ENCODE assay signal across 21 cellular contexts in genomic region chr9:127421057-127421456, GRCh38. TPM values are rescaled to one million over a fixed set of nuclear protein-coding genes. Genes with fewer than 3 reads are reported as not detected.
A peak's percentile ranks its signal among the peaks of the same experiment; 100 is the strongest.
DNase-seq lines count a peak whose midpoint lies in the region; ATAC-seq, FAIRE-seq and TF ChIP-seq lines count a peak whose summit lies in the region.
"Had no signal": no experiment of that assay in that cellular context is flagged by ENCODE, and none has a peak within 500 bp of the region (broad histone marks: within the 10 kb centered on the region; RNA-seq: fewer than 3 reads in every experiment).

No MANE protein-coding gene starts in this region.

- H3K27me3 Mint-ChIP-seq in Caco-2 (ENCODE audit: insufficient read depth, unreplicated experiment) = no peaks in the 10 kb centered on the region

- TF ChIP-seq EP300 in HepG2 (IDR thresholded peaks at IDR 0.05; ENCODE audit: low read depth in 2 of 2, low read length in 2 of 2) = no peak
- TF ChIP-seq EP300 in HepG2 (CRISPR knock-in tag; IDR thresholded peaks at IDR 0.05; ENCODE audit: borderline replicate concordance) = no peak
- TF ChIP-seq EP300 in sigmoid colon (IDR thresholded peaks at IDR 0.05) = no peak

- TF ChIP-seq POLR2A in HepG2 (IDR thresholded peaks at IDR 0.05; ENCODE audit: insufficient read depth in 1 of 2, low read depth in 2 of 2, low read length in 2 of 2) (no peak), right lobe of liver (IDR thresholded peaks at IDR 0.05) (no peak), sigmoid colon (IDR thresholded peaks at IDR 0.05) (no peak)

- peaks cover 17% of the 10 kb centered on the region for H3K4me1 Mint-ChIP-seq in Caco-2 (ENCODE audit: low read depth, unreplicated experiment)

- in situ Hi-C loops in HepG2 (cut with HindIII; ENCODE audit: extremely low pct_ligation_motif_present, low pct_unique_long_range_greater_than_20kb) = no loop called here

- no TSS peak for BruUV-seq in HepG2 (replicated peaks; lab: Mats Ljungman, UMichigan)
- BruUV-seq in Caco-2 (replicated peaks; lab: Mats Ljungman, UMichigan) = no TSS peak

- H3K4me3 ChIP-seq in HepG2 (replicated peaks in 1 of 3; ENCODE audit: insufficient read depth in 1 of 3, low read depth in 2 of 3, low read length in 3 of 3) = no peak overlapping the region
- no peak overlapping the region for H3K4me3 ChIP-seq in right lobe of liver
- no peak overlapping the region for H3K4me3 ChIP-seq in mesenchymal stem cell (ENCODE audit: insufficient read depth in 1 of 2, low read depth in 1 of 2, low read length in 2 of 2)
- no peak overlapping the region for H3K4me3 ChIP-seq in sigmoid colon
- H3K4me3 ChIP-seq in Caco-2 (ENCODE audit: low read depth, low read length) = no peak overlapping the region
- H3K4me3 ChIP-seq in lower lobe of right lung = no peak overlapping the region
- H3K4me3 ChIP-seq: A549, GM23338 had no signal

- no peak overlapping the region for H3K27ac Mint-ChIP-seq in Caco-2 (ENCODE audit: unreplicated experiment)
- H3K27ac Mint-ChIP-seq: CD4-positive, alpha-beta T cell; GM23338; HFFc6 had no signal

- H3K4me3 Mint-ChIP-seq in Caco-2 (ENCODE audit: unreplicated experiment) = no peak overlapping the region
- H3K4me3 Mint-ChIP-seq: CD4-positive, alpha-beta T cell; GM23338; HFFc6 had no signal

- H3K9ac ChIP-seq in HepG2 (ENCODE audit: insufficient read depth, low read depth, low read length) = no peak overlapping the region
- H3K9ac ChIP-seq in mesenchymal stem cell (ENCODE audit: low read length) = no peak overlapping the region

- H3K27me3 ChIP-seq in HepG2 (ENCODE audit: control insufficient read depth in 1 of 2, insufficient read depth in 2 of 2, low read length in 2 of 2) = no peaks in the 10 kb centered on the region; a peak in 1 of 5 replicates
- no peaks in the 10 kb centered on the region for H3K27me3 ChIP-seq in right lobe of liver
- H3K27me3 ChIP-seq in mesenchymal stem cell (ENCODE audit: control insufficient read depth in 1 of 2, insufficient read depth in 1 of 2, low read length in 2 of 2) = peaks cover 0 to 27% of the 10 kb centered on the region in 2 experiments
- no peaks in the 10 kb centered on the region for H3K27me3 ChIP-seq in sigmoid colon
- H3K27me3 ChIP-seq in Caco-2 (replicated peaks; ENCODE audit: control insufficient read depth, insufficient read depth, low read length) = no peaks in the 10 kb centered on the region
- no peaks in the 10 kb centered on the region for H3K27me3 ChIP-seq in lower lobe of right lung (ENCODE audit: low read depth)

- no peak overlapping the region for H2BK120ac ChIP-seq in mesenchymal stem cell (ENCODE audit: low read depth, low read length)

- peaks cover 34% of the 10 kb centered on the region for H3K79me2 ChIP-seq in HepG2 (ENCODE audit: insufficient read depth, low read length)

- H4K8ac ChIP-seq in mesenchymal stem cell (ENCODE audit: low read length) = no peak overlapping the region

- no peak overlapping the region for H2BK12ac ChIP-seq in mesenchymal stem cell (ENCODE audit: low read length in 2 of 2)

- H3K14ac ChIP-seq in mesenchymal stem cell (ENCODE audit: low read length in 2 of 2) = no peak overlapping the region

- TF ChIP-seq CTCF in HepG2 (CRISPR knock-in tag; IDR thresholded peaks at IDR 0.05) (no peak), right lobe of liver (IDR thresholded peaks at IDR 0.05) (no peak), sigmoid colon (IDR thresholded peaks at IDR 0.05) (no peak), Caco-2 (IDR thresholded peaks at IDR 0.05; ENCODE audit: insufficient read depth in 1 of 2, low read depth in 1 of 2, low read length in 1 of 2, severe bottlenecking in 1 of 2, unreplicated experiment in 1 of 2) (no peak), lower lobe of right lung (IDR thresholded peaks at IDR 0.05) (no peak)

- H4K91ac ChIP-seq in mesenchymal stem cell (ENCODE audit: low read length) = peak overlapping the region; percentile 15

- peak overlapping the region; percentile 46 for H3K27ac ChIP-seq in HepG2 (ENCODE audit: extremely low read length, insufficient read depth, low read length)
- H3K27ac ChIP-seq in right lobe of liver = no peak overlapping the region
- no peak overlapping the region for H3K27ac ChIP-seq in mesenchymal stem cell (ENCODE audit: low read length, poor library complexity, severe bottlenecking)
- H3K27ac ChIP-seq in sigmoid colon = peak overlapping the region in 3 of 4 donors; percentile 36 to 98 (median 89)
- no peak overlapping the region for H3K27ac ChIP-seq in lower lobe of right lung
- H3K27ac ChIP-seq: 22Rv1, A549, C4-2B had no signal

- peaks cover 38% of the 10 kb centered on the region for H3K4me1 ChIP-seq in HepG2 (ENCODE audit: insufficient read depth, low read length)
- H3K4me1 ChIP-seq in right lobe of liver = peaks cover 0 to 37% (median 8%) of the 10 kb centered on the region in 4 donors
- H3K4me1 ChIP-seq in mesenchymal stem cell (ENCODE audit: control insufficient read depth, insufficient read depth, low read depth, low read length) = peaks cover 9% of the 10 kb centered on the region
- peaks cover 0 to 66% (median 57%) of the 10 kb centered on the region in 4 donors for H3K4me1 ChIP-seq in sigmoid colon
- H3K4me1 ChIP-seq in Caco-2 = peaks cover 15% of the 10 kb centered on the region
- H3K4me1 ChIP-seq in lower lobe of right lung = peaks cover 28% of the 10 kb centered on the region

- CTCF ChIA-PET in HepG2 (lab: Yijun Ruan, JAX; ENCODE audit: low intra/inter-chr PET ratio, low total read pairs) = no interaction called here
- CTCF ChIA-PET in Caco-2 (lab: Charles Lee) = interaction anchor here (0.7 to 1.2 kb wide), 4 partner anchors 25 to 196 kb away, joined by 3 to 8 read pairs (median 4); no protein-coding TSS in a partner anchor

- no peak overlapping the region for H2AK5ac ChIP-seq in mesenchymal stem cell (ENCODE audit: low read length, severe bottlenecking)

- H3K4me2 ChIP-seq in HepG2 (ENCODE audit: low read depth, low read length) (peak overlapping the region; percentile 44; the same call in 1 of the 2 replicates), mesenchymal stem cell (ENCODE audit: low read length, poor library complexity, severe bottlenecking) (no peak overlapping the region)
- H3K4me2 ChIP-seq: A549, GM23338 had no signal

- H3K18ac ChIP-seq in mesenchymal stem cell (ENCODE audit: low read depth in 1 of 2, low read length in 2 of 2) = no peak overlapping the region

- H2BK15ac ChIP-seq in mesenchymal stem cell (ENCODE audit: low read depth, poor library complexity, severe bottlenecking) = no peak overlapping the region

- intact Hi-C loops in HepG2 (cut with micrococcal nuclease; ENCODE audit: unreplicated experiment) = loop anchor here (5.0 kb wide), 1 partner anchor 209 kb away; no protein-coding TSS in a partner anchor
- intact Hi-C loops in right lobe of liver (cut with DNase I) = no loop called here
- intact Hi-C loops in sigmoid colon (cut with DNase I) = no loop called here
- intact Hi-C loops in Caco-2 (cut with micrococcal nuclease; ENCODE audit: unreplicated experiment) = no loop called here
- intact Hi-C loops in lower lobe of right lung (cut with DNase I) = no loop called here

- H2AFZ ChIP-seq in HepG2 (ENCODE audit: low read length) (no peak overlapping the region), mesenchymal stem cell (ENCODE audit: low read depth, low read length) (no peak overlapping the region)
- H2AFZ ChIP-seq: GM23338 had no signal

- H3K23ac ChIP-seq in mesenchymal stem cell (ENCODE audit: low read length in 2 of 2) = no peak overlapping the region

- ATAC-seq in HepG2 (0 out of 3 replicates have a peak, but pooled peaks have one; percentile 3), right lobe of liver (no peak), lower lobe of right lung (no peak), HG03196 (IDR thresholded peaks at IDR 0.05; ENCODE audit: unreplicated experiment) (no peak)
- ATAC-seq: A549, GM23338, HCT116 had no signal

- H3K9me3 ChIP-seq in HepG2 (ENCODE audit: low read length) = no peaks in the 10 kb centered on the region
- H3K9me3 ChIP-seq in right lobe of liver = no peaks in the 10 kb centered on the region
- H3K9me3 ChIP-seq in mesenchymal stem cell (ENCODE audit: control insufficient read depth, low read length) = no peaks in the 10 kb centered on the region
- no peaks in the 10 kb centered on the region for H3K9me3 ChIP-seq in sigmoid colon
- no peaks in the 10 kb centered on the region for H3K9me3 ChIP-seq in Caco-2
- no peaks in the 10 kb centered on the region for H3K9me3 ChIP-seq in lower lobe of right lung
- H3K9me3 ChIP-seq: A549 had no signal

- peak; percentile 49 for FAIRE-seq in HepG2 (lab: Jason Lieb, UNC)
- FAIRE-seq: A549, GM12892, GM18507, H54 had no signal

- DNase-seq in HepG2 (ENCODE audit: low spot score) = no peak
- no peak for DNase-seq in right lobe of liver
- DNase-seq in mesenchymal stem cell = no peak
- DNase-seq in sigmoid colon = no peak
- no peak for DNase-seq in Caco-2
- DNase-seq in lower lobe of right lung = no peak
- DNase-seq: AML-193; CD4-positive, alpha-beta T cell; DMS153; DMS79; GDM1; HFFc6 had no signal

- H3K36me3 Mint-ChIP-seq in Caco-2 (ENCODE audit: insufficient read depth, unreplicated experiment) = peaks cover 41% of the 10 kb centered on the region

- no peak for TF ChIP-seq RAD21 in HepG2 (CRISPR knock-in tag; IDR thresholded peaks at IDR 0.05)

- POLR2A ChIA-PET in HepG2 (lab: Yijun Ruan, JAX) (interaction anchor here (0.8 to 3.3 kb wide), 4 partner anchors 24 to 197 kb away, joined by 3 to 20 read pairs (median 5); partner anchors contain the start of genes LRSAM1, RPL12 and SLC2A8), Caco-2 (lab: Charles Lee) (interaction anchor here (0.6 to 0.8 kb wide), 4 partner anchors 14 to 63 kb away, joined by 3 to 9 read pairs (median 3); no protein-coding TSS in a partner anchor)

- no peak overlapping the region for H3K4ac ChIP-seq in mesenchymal stem cell (ENCODE audit: low read depth in 1 of 2, low read length in 2 of 2)

- WGBS in HepG2 (ENCODE audit: low lambda C conversion rate) = 59% methylated on average over 5 of the region's 7 CpGs
- WGBS in right lobe of liver (ENCODE audit: insufficient coverage, low coverage, low lambda C conversion rate, missing lambda C conversion rate) = 55% methylated on average over 5 of the region's 7 CpGs
- WGBS in mesenchymal stem cell = 92% methylated on average over 6 of the region's 7 CpGs
- WGBS in sigmoid colon, 2 donors = 85 to 91% methylated on average over 7 of the region's 7 CpGs

- no peak overlapping the region for H2BK5ac ChIP-seq in mesenchymal stem cell (ENCODE audit: low read depth, low read length, poor library complexity, severe bottlenecking)

- H4K20me1 ChIP-seq in HepG2 (ENCODE audit: insufficient read depth, low read length) = no peaks in the 10 kb centered on the region

- peaks cover 15% of the 10 kb centered on the region for H3K79me1 ChIP-seq in mesenchymal stem cell (replicated peaks; ENCODE audit: low read length, poor library complexity, severe bottlenecking)

- H3K36me3 ChIP-seq in HepG2 (replicated peaks in 1 of 2; ENCODE audit: control insufficient read depth in 1 of 2, insufficient read depth in 2 of 2, low read length in 2 of 2) (no peaks in the 10 kb centered on the region), right lobe of liver (no peaks in the 10 kb centered on the region), mesenchymal stem cell (ENCODE audit: control insufficient read depth in 1 of 2, insufficient read depth in 2 of 2, low read depth in 1 of 2, low read length in 2 of 2) (peaks cover 0 to 4% of the 10 kb centered on the region in 2 experiments), sigmoid colon (no peaks in the 10 kb centered on the region), Caco-2 (ENCODE audit: control insufficient read depth, insufficient read depth, low read length) (0 out of 2 replicates have a peak, but pooled peaks cover 1% of the 10 kb centered on the region), lower lobe of right lung (no peaks in the 10 kb centered on the region)

- no peaks in the 10 kb centered on the region for H3K9me3 Mint-ChIP-seq in Caco-2 (ENCODE audit: unreplicated experiment)
- H3K9me3 Mint-ChIP-seq: CD4-positive, alpha-beta T cell; GM23338; HFFc6 had no signal

RNA-seq across cellular contexts. Expression of gene ZNF79, which starts 3.1 kb away (rescaled TPM):
- total RNA-seq in HepG2 (2016; rRNA removed; fragmentation: Illumina TruSeq; extraction: Trizol) (7.3 and 8.1 TPM in 2 replicates), right lobe of liver (1 to 10 TPM; 2.5 to 4.6 (median 3.5) TPM), sigmoid colon (10 to 100 TPM; 10.9 to 14.6 (median 13.9) TPM), Caco-2 (2022) (9.2 and 9.3 TPM in 2 replicates), lower lobe of right lung (9.5 TPM)
- total RNA-seq in HepG2 (2016; cell fraction: cytosol; rRNA removed; fragmentation: Illumina TruSeq; extraction: Trizol; ENCODE audit: low read depth) = 3.1 and 3.7 TPM in 2 replicates
- 7.1 and 8.1 TPM in 2 replicates for total RNA-seq in HepG2 (2016; cell fraction: insoluble cytoplasmic fraction; rRNA removed; fragmentation: Illumina TruSeq; extraction: Trizol)
- 5.0 and 6.4 TPM in 2 replicates for total RNA-seq in HepG2 (2016; cell fraction: membrane; rRNA removed; fragmentation: Illumina TruSeq; extraction: Trizol)
- 6.5 and 7.4 TPM in 2 replicates for total RNA-seq in HepG2 (2016; cell fraction: nucleus; rRNA removed; fragmentation: Illumina TruSeq; extraction: Trizol)
- polyA plus RNA-seq in HepG2 (2011; rRNA removed) (3.7 and 4.0 TPM in 2 replicates), sigmoid colon (1 to 10 TPM in 2 of 3 donors, under 1 TPM in 1; 0.60 to 3.5 (median 2.3) TPM)
- polyA plus RNA-seq in HepG2 (2011; cell fraction: cytosol; rRNA removed) = 2.4 and 2.7 TPM in 2 replicates
- polyA plus RNA-seq in HepG2 (2011; cell fraction: nucleus; rRNA removed) = 6.0 and 7.5 TPM in 2 replicates
- 2.6 and 3.2 TPM in 2 replicates for polyA plus RNA-seq in HepG2 (2012)
- polyA plus RNA-seq in HepG2 (2016; cell fraction: cytosol; fragmentation: Illumina TruSeq; extraction: Trizol; ENCODE audit: low read depth) = 0.52 and 0.70 TPM in 2 replicates
- polyA plus RNA-seq in HepG2 (2016; cell fraction: insoluble cytoplasmic fraction; fragmentation: Illumina TruSeq; extraction: Trizol; ENCODE audit: low read depth) = 4.7 TPM in 2 replicates
- polyA plus RNA-seq in HepG2 (2016; cell fraction: membrane; fragmentation: Illumina TruSeq; extraction: Trizol; ENCODE audit: low read depth) = 1.3 and 1.4 TPM in 2 replicates
- 8.9 and 9.1 TPM in 2 replicates for polyA plus RNA-seq in HepG2 (2016; cell fraction: nucleus; fragmentation: Illumina TruSeq; extraction: Trizol; ENCODE audit: insufficient read depth, low read depth)
- polyA minus RNA-seq in HepG2 (2011; rRNA and poly(A)+ RNA removed; ENCODE audit: low replicate concordance) = 6.0 and 28.4 TPM in 2 replicates
- polyA minus RNA-seq in HepG2 (2011; cell fraction: cytosol; rRNA and poly(A)+ RNA removed) = 3.7 and 4.2 TPM in 2 replicates
- 7.9 and 11.3 TPM in 2 replicates for polyA minus RNA-seq in HepG2 (2011; cell fraction: nucleus; rRNA and poly(A)+ RNA removed)
- 3.0 TPM for polyA plus RNA-seq in mesenchymal stem cell (2013, experiment 1 of 2)
- 3.0 TPM for polyA plus RNA-seq in mesenchymal stem cell (2013, experiment 2 of 2)

RNA-seq across cellular contexts. Expression of gene SLC2A8, which starts 24.1 kb away (rescaled TPM):
- total RNA-seq in HepG2 (2016; rRNA removed; fragmentation: Illumina TruSeq; extraction: Trizol) (24.0 and 48.6 TPM in 2 replicates), right lobe of liver (10 to 100 TPM; 16.2 to 25.0 (median 18.8) TPM), sigmoid colon (10 to 100 TPM; 45.1 to 68.7 (median 64.4) TPM), Caco-2 (2022) (141 and 144 TPM in 2 replicates), lower lobe of right lung (18.5 TPM)
- 25.8 and 26.2 TPM in 2 replicates for total RNA-seq in HepG2 (2016; cell fraction: cytosol; rRNA removed; fragmentation: Illumina TruSeq; extraction: Trizol; ENCODE audit: low read depth)
- 22.9 and 51.3 TPM in 2 replicates for total RNA-seq in HepG2 (2016; cell fraction: insoluble cytoplasmic fraction; rRNA removed; fragmentation: Illumina TruSeq; extraction: Trizol)
- 32.1 and 33.0 TPM in 2 replicates for total RNA-seq in HepG2 (2016; cell fraction: membrane; rRNA removed; fragmentation: Illumina TruSeq; extraction: Trizol)
- total RNA-seq in HepG2 (2016; cell fraction: nucleus; rRNA removed; fragmentation: Illumina TruSeq; extraction: Trizol) = 53.8 and 57.0 TPM in 2 replicates
- polyA plus RNA-seq in HepG2 (2011; rRNA removed) (22.6 and 37.2 TPM in 2 replicates), sigmoid colon (10 to 100 TPM in 2 of 3 donors, 1 to 10 TPM in 1; 7.2 to 19.3 (median 11.8) TPM)
- polyA plus RNA-seq in HepG2 (2011; cell fraction: cytosol; rRNA removed) = 20.3 and 26.4 TPM in 2 replicates
- 73.4 and 80.9 TPM in 2 replicates for polyA plus RNA-seq in HepG2 (2011; cell fraction: nucleus; rRNA removed)
- polyA plus RNA-seq in HepG2 (2012) = 15.9 and 25.8 TPM in 2 replicates
- polyA plus RNA-seq in HepG2 (2016; cell fraction: cytosol; fragmentation: Illumina TruSeq; extraction: Trizol; ENCODE audit: low read depth) = 18.5 and 21.9 TPM in 2 replicates
- 22.6 and 24.1 TPM in 2 replicates for polyA plus RNA-seq in HepG2 (2016; cell fraction: insoluble cytoplasmic fraction; fragmentation: Illumina TruSeq; extraction: Trizol; ENCODE audit: low read depth)
- polyA plus RNA-seq in HepG2 (2016; cell fraction: membrane; fragmentation: Illumina TruSeq; extraction: Trizol; ENCODE audit: low read depth) = 21.2 and 23.1 TPM in 2 replicates
- polyA plus RNA-seq in HepG2 (2016; cell fraction: nucleus; fragmentation: Illumina TruSeq; extraction: Trizol; ENCODE audit: insufficient read depth, low read depth) = 112 and 118 TPM in 2 replicates
- 29.8 and 66.3 TPM in 2 replicates for polyA minus RNA-seq in HepG2 (2011; rRNA and poly(A)+ RNA removed; ENCODE audit: low replicate concordance)
- polyA minus RNA-seq in HepG2 (2011; cell fraction: cytosol; rRNA and poly(A)+ RNA removed) = 13.0 and 13.3 TPM in 2 replicates
- 25.1 and 26.0 TPM in 2 replicates for polyA minus RNA-seq in HepG2 (2011; cell fraction: nucleus; rRNA and poly(A)+ RNA removed)
- 6.3 TPM for polyA plus RNA-seq in mesenchymal stem cell (2013, experiment 1 of 2)
- 6.8 TPM for polyA plus RNA-seq in mesenchymal stem cell (2013, experiment 2 of 2)

RNA-seq across cellular contexts. Expression of gene RPL12, which starts 30.1 kb away (rescaled TPM):
- 1,551 and 1,660 TPM in 2 replicates for total RNA-seq in HepG2 (2016; rRNA removed; fragmentation: Illumina TruSeq; extraction: Trizol)
- total RNA-seq in HepG2 (2016; cell fraction: cytosol; rRNA removed; fragmentation: Illumina TruSeq; extraction: Trizol; ENCODE audit: low read depth) = 6,549 and 6,971 TPM in 2 replicates
- total RNA-seq in HepG2 (2016; cell fraction: insoluble cytoplasmic fraction; rRNA removed; fragmentation: Illumina TruSeq; extraction: Trizol) = 1,601 and 1,648 TPM in 2 replicates
- 4,907 and 5,180 TPM in 2 replicates for total RNA-seq in HepG2 (2016; cell fraction: membrane; rRNA removed; fragmentation: Illumina TruSeq; extraction: Trizol)
- 525 and 558 TPM in 2 replicates for total RNA-seq in HepG2 (2016; cell fraction: nucleus; rRNA removed; fragmentation: Illumina TruSeq; extraction: Trizol)
- 2,097 and 2,590 TPM in 2 replicates for polyA plus RNA-seq in HepG2 (2011; rRNA removed)
- polyA plus RNA-seq in HepG2 (2011; cell fraction: cytosol; rRNA removed) = 3,919 and 3,963 TPM in 2 replicates
- polyA plus RNA-seq in HepG2 (2011; cell fraction: nucleus; rRNA removed) = 619 and 713 TPM in 2 replicates
- polyA plus RNA-seq in HepG2 (2012) = 2,179 and 2,497 TPM in 2 replicates
- 11,205 and 11,665 TPM in 2 replicates for polyA plus RNA-seq in HepG2 (2016; cell fraction: cytosol; fragmentation: Illumina TruSeq; extraction: Trizol; ENCODE audit: low read depth)
- 2,434 and 2,480 TPM in 2 replicates for polyA plus RNA-seq in HepG2 (2016; cell fraction: insoluble cytoplasmic fraction; fragmentation: Illumina TruSeq; extraction: Trizol; ENCODE audit: low read depth)
- 6,884 and 7,463 TPM in 2 replicates for polyA plus RNA-seq in HepG2 (2016; cell fraction: membrane; fragmentation: Illumina TruSeq; extraction: Trizol; ENCODE audit: low read depth)
- polyA plus RNA-seq in HepG2 (2016; cell fraction: nucleus; fragmentation: Illumina TruSeq; extraction: Trizol; ENCODE audit: insufficient read depth, low read depth) = 1,156 and 1,223 TPM in 2 replicates
- polyA minus RNA-seq in HepG2 (2011; rRNA and poly(A)+ RNA removed; ENCODE audit: low replicate concordance) = 706 and 1,371 TPM in 2 replicates
- polyA minus RNA-seq in HepG2 (2011; cell fraction: cytosol; rRNA and poly(A)+ RNA removed) = 461 and 478 TPM in 2 replicates
- 198 and 299 TPM in 2 replicates for polyA minus RNA-seq in HepG2 (2011; cell fraction: nucleus; rRNA and poly(A)+ RNA removed)
- 100 to 1,000 TPM; 271 to 907 (median 364) TPM for total RNA-seq in right lobe of liver
- 2,850 TPM for polyA plus RNA-seq in mesenchymal stem cell (2013, experiment 1 of 2)
- polyA plus RNA-seq in mesenchymal stem cell (2013, experiment 2 of 2) = 2,702 TPM
- 1,000 to 10,000 TPM; 2,502 to 5,061 (median 3,494) TPM for total RNA-seq in sigmoid colon
- polyA plus RNA-seq in sigmoid colon = 1,000 to 10,000 TPM; 2,492 to 4,552 (median 2,965) TPM
- 1,592 and 1,641 TPM in 2 replicates for total RNA-seq in Caco-2 (2022)
- 1,018 TPM for total RNA-seq in lower lobe of right lung

RNA-seq across cellular contexts. Expression of gene LRSAM1, which starts 30.3 kb away (rescaled TPM):
- total RNA-seq in HepG2 (2016; rRNA removed; fragmentation: Illumina TruSeq; extraction: Trizol) = 4.6 and 8.7 TPM in 2 replicates
- total RNA-seq in HepG2 (2016; cell fraction: cytosol; rRNA removed; fragmentation: Illumina TruSeq; extraction: Trizol; ENCODE audit: low read depth) = 1.5 and 1.7 TPM in 2 replicates
- total RNA-seq in HepG2 (2016; cell fraction: insoluble cytoplasmic fraction; rRNA removed; fragmentation: Illumina TruSeq; extraction: Trizol) = 4.2 and 9.8 TPM in 2 replicates
- 3.2 and 4.0 TPM in 2 replicates for total RNA-seq in HepG2 (2016; cell fraction: membrane; rRNA removed; fragmentation: Illumina TruSeq; extraction: Trizol)
- 9.5 and 16.9 TPM in 2 replicates for total RNA-seq in HepG2 (2016; cell fraction: nucleus; rRNA removed; fragmentation: Illumina TruSeq; extraction: Trizol)
- 10.2 and 12.2 TPM in 2 replicates for polyA plus RNA-seq in HepG2 (2011; rRNA removed)
- polyA plus RNA-seq in HepG2 (2011; cell fraction: cytosol; rRNA removed) = 4.1 and 5.2 TPM in 2 replicates
- polyA plus RNA-seq in HepG2 (2011; cell fraction: nucleus; rRNA removed) = 68.4 and 76.1 TPM in 2 replicates
- 10.0 and 14.6 TPM in 2 replicates for polyA plus RNA-seq in HepG2 (2012)
- 1.2 and 1.5 TPM in 2 replicates for polyA plus RNA-seq in HepG2 (2016; cell fraction: cytosol; fragmentation: Illumina TruSeq; extraction: Trizol; ENCODE audit: low read depth)
- 5.4 and 6.9 TPM in 2 replicates for polyA plus RNA-seq in HepG2 (2016; cell fraction: insoluble cytoplasmic fraction; fragmentation: Illumina TruSeq; extraction: Trizol; ENCODE audit: low read depth)
- 1.2 and 2.1 TPM in 2 replicates for polyA plus RNA-seq in HepG2 (2016; cell fraction: membrane; fragmentation: Illumina TruSeq; extraction: Trizol; ENCODE audit: low read depth)
- 21.9 and 22.1 TPM in 2 replicates for polyA plus RNA-seq in HepG2 (2016; cell fraction: nucleus; fragmentation: Illumina TruSeq; extraction: Trizol; ENCODE audit: insufficient read depth, low read depth)
- 7.6 and 11.4 TPM in 2 replicates for polyA minus RNA-seq in HepG2 (2011; rRNA and poly(A)+ RNA removed; ENCODE audit: low replicate concordance)
- polyA minus RNA-seq in HepG2 (2011; cell fraction: cytosol; rRNA and poly(A)+ RNA removed) = 4.2 and 4.4 TPM in 2 replicates
- 25.4 and 32.1 TPM in 2 replicates for polyA minus RNA-seq in HepG2 (2011; cell fraction: nucleus; rRNA and poly(A)+ RNA removed)
- total RNA-seq in right lobe of liver = 10 to 100 TPM in 5 of 6 experiments, 1 to 10 TPM in 1; 9.4 to 13.3 (median 12.1) TPM
- 7.9 TPM for polyA plus RNA-seq in mesenchymal stem cell (2013, experiment 1 of 2)
- polyA plus RNA-seq in mesenchymal stem cell (2013, experiment 2 of 2) = 7.2 TPM
- total RNA-seq in sigmoid colon = 10 to 100 TPM; 17.9 to 54.0 (median 30.2) TPM
- 10 to 100 TPM in 1 of 3 donors, 1 to 10 TPM in 2; 6.9 to 17.4 (median 7.2) TPM for polyA plus RNA-seq in sigmoid colon
- 25.8 and 26.2 TPM in 2 replicates for total RNA-seq in Caco-2 (2022)
- total RNA-seq in lower lobe of right lung = 25.9 TPM

Comparison
In these comparisons a context has a peak if more than half of its experiments do, and no peak if none do; other contexts are left out.
1. H3K27ac ChIP-seq: peak in HepG2 (single experiment) and sigmoid colon (3 of 4); none in right lobe of liver (0 of 3), mesenchymal stem cell (single experiment) and lower lobe of right lung (single experiment).